8 cellular contexts compared by ENCODE assay signal in the genomic region with DNA sequence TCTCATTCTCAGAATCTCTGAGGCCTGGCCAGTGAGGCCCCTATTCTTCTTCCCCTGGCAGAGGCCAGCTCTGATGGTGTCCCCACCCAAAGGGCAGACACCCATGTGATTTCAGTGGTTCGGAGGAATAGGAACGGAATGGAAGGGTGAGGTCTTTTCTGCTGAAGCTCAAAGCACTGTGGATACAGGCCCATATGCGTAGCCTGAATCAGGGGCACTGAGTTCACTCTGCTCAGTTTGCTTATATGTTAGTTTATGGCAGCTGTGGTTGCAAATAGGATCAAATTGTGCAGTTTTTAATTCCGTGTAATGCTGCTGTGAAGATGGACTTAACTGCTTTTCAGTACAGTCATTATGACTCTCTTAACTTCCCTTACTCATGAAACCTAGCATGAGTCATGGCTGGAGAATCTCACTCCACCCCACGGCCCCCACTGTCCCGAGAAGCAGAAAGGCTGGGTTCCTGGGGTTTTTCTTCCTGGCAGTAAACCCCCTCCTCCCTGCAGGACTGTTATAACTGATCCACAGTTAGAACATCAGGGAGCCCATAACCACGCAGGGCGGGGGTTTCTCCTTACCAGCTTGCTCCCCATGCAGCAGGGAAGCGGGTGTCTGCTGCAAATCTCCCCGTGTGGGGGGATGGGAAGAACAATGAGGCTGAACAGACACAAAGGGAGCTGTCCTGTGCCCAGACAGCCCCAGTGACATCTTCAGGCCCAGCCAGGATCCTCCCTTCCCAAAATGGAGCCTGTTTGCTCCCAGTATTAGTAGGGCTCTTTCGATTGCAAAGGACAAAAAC.
DNase-seq lines count a peak whose midpoint lies in the region; ATAC-seq and TF ChIP-seq lines count a peak whose summit lies in the region.

No MANE protein-coding gene starts in this region.

- peak overlapping the region in 11 of 12 donors; percentile 34 to 85 (median 66) for H3K27ac ChIP-seq in heart left ventricle

- H3K4me2 ChIP-seq in skeletal muscle satellite cell (ENCODE audit: low read length), result peak overlapping the region; percentile 45

- no peak for TF ChIP-seq CTCF in heart left ventricle (IDR thresholded peaks at IDR 0.05)

- DNase-seq in AML-193 (lab: John Stamatoyannopoulos, UW), result peak; percentile 27 to 44
- DNase-seq in HK-2 (ENCODE audit: unreplicated experiment), result peak; percentile 81
- DNase-seq in activated T-cell treated with anti-CD3 and anti-CD28 coated beads, Interleukin-2, amount 50 U/mL, for 48 hours, result peak; percentile 52
- peak in 4 of 5 donors; percentile 45 to 71 (median 56) for DNase-seq in heart left ventricle
- DNase-seq in NCI-H1092 (lab: John Stamatoyannopoulos, UW), result no peak
- DNase-seq in NCI-H526 treated with DMSO at 0.1 percent for 48 hours (lab: John Stamatoyannopoulos, UW), result no peak

- peak overlapping the region; percentile 82 for H3K9ac ChIP-seq in skeletal muscle satellite cell (ENCODE audit: low read depth, low read length)

- WGBS in heart left ventricle, 4 donors, result 53 to 61% (median 55%) methylated on average over 9 to 11 of the region's 11 CpGs

- intact Hi-C loops in heart left ventricle (cut with DNase I), result no loop called here

- ATAC-seq in GM19463 (IDR thresholded peaks at IDR 0.05; ENCODE audit: unreplicated experiment), result peak; percentile 78
- ATAC-seq in heart left ventricle, result peak; percentile 79 to 92 (median 86)

- no peak for TF ChIP-seq POLR2A in heart left ventricle (IDR thresholded peaks at IDR 0.05)

- H3K4me3 ChIP-seq in heart left ventricle (no peak overlapping the region), skeletal muscle satellite cell (ENCODE audit: low read length) (peak overlapping the region; percentile 11)

- H3K9me3 ChIP-seq in heart left ventricle (no peaks in the 10 kb centered on the region), skeletal muscle satellite cell (replicated peaks; ENCODE audit: low read length) (no peaks in the 10 kb centered on the region)

- H3K36me3 ChIP-seq in heart left ventricle, result no peaks in the 10 kb centered on the region
- H3K36me3 ChIP-seq in skeletal muscle satellite cell (ENCODE audit: insufficient read depth, low read length), result no peaks in the 10 kb centered on the region

- H3K27me3 ChIP-seq in heart left ventricle, result no peaks in the 10 kb centered on the region
- H3K27me3 ChIP-seq in skeletal muscle satellite cell (ENCODE audit: control insufficient read depth, insufficient read depth, low read length), result no peaks in the 10 kb centered on the region

- peaks cover 0 to 56% (median 39%) of the 10 kb centered on the region in 12 donors for H3K4me1 ChIP-seq in heart left ventricle
- H3K4me1 ChIP-seq in skeletal muscle satellite cell (ENCODE audit: control insufficient read depth, insufficient read depth, low read length), result peaks cover 61% of the 10 kb centered on the region

Comparison
In these comparisons a context has a peak if more than half of its experiments do, and no peak if none do; other contexts are left out.
1. DNase-seq: peak in AML-193 (2 of 2), HK-2 (single experiment), activated T-cell treated with anti-CD3 and anti-CD28 coated beads, Interleukin-2, amount 50 U/mL, for 48 hours (2 of 2) and heart left ventricle (4 of 5); none in NCI-H1092 (single experiment) and NCI-H526 treated with DMSO at 0.1 percent for 48 hours (single experiment).